ENCODE assay signal across 9 cellular contexts in genomic region chr18:8754995-8755955, GRCh38. TPM values are rescaled to one million over a fixed set of nuclear protein-coding genes. Genes with fewer than 3 reads are reported as not detected.
A peak's percentile ranks its signal among the peaks of the same experiment; 100 is the strongest.
DNase-seq lines count a peak whose midpoint lies in the region; ATAC-seq and TF ChIP-seq lines count a peak whose summit lies in the region.
"Had no signal": no experiment of that assay in that cellular context is flagged by ENCODE, and none has a peak within 500 bp of the region (broad histone marks: within the 10 kb centered on the region; RNA-seq: fewer than 3 reads in every experiment).

No MANE protein-coding gene starts in this region.

- H3K9me2 ChIP-seq in Loucy (replicated peaks; ENCODE audit: low read depth, low read length), result no peaks in the 10 kb centered on the region

- H3K9me3 ChIP-seq in Loucy (ENCODE audit: insufficient read depth, low read depth, low read length), result no peaks in the 10 kb centered on the region

- H3K27me3 ChIP-seq in Loucy (ENCODE audit: insufficient read depth, low read length, poor library complexity, severe bottlenecking), result no peaks in the 10 kb centered on the region

- peak overlapping the region; percentile 92 for H3K4me2 ChIP-seq in Loucy (ENCODE audit: low read depth, low read length, poor library complexity, severe bottlenecking)

- peaks cover 3% of the 10 kb centered on the region; the same call in 1 of the 2 replicates for H3K36me3 ChIP-seq in Loucy (ENCODE audit: insufficient read depth, low read length)

- peaks cover 65% of the 10 kb centered on the region for H3K4me1 ChIP-seq in Loucy (ENCODE audit: insufficient read depth, low read length, poor library complexity, severe bottlenecking)

- peaks cover 20% of the 10 kb centered on the region for H3K27me3 Mint-ChIP-seq in activated naive CD8-positive, alpha-beta T cell treated with anti-CD3 and anti-CD28 coated beads for 36 hours

- peaks cover 20% of the 10 kb centered on the region for H3K4me1 Mint-ChIP-seq in activated naive CD8-positive, alpha-beta T cell treated with anti-CD3 and anti-CD28 coated beads for 36 hours

- no peak for TF ChIP-seq CTCF in Loucy (conservative IDR thresholded peaks at IDR 0.05; ENCODE audit: low read length)
- TF ChIP-seq CTCF in GM20000 (IDR thresholded peaks at IDR 0.05; ENCODE audit: extremely low read depth, missing control alignments), result no peak

- no peaks in the 10 kb centered on the region for H3K9me3 Mint-ChIP-seq in activated naive CD8-positive, alpha-beta T cell treated with anti-CD3 and anti-CD28 coated beads for 36 hours

- ATAC-seq in GM18519 (IDR thresholded peaks at IDR 0.05; ENCODE audit: low FRiP score, unreplicated experiment) (peak; percentile 71), left lobe of liver (no peak)

- peak overlapping the region; percentile 62 for H3K9ac ChIP-seq in Loucy (ENCODE audit: low read depth, low read length, poor library complexity, severe bottlenecking)

- DNase-seq in activated naive CD8-positive, alpha-beta T cell treated with anti-CD3 and anti-CD28 coated beads for 36 hours, result peak; percentile 14
- peak; percentile 21 to 32 for DNase-seq in stimulated activated CD4-positive, alpha-beta T cell treated with anti-CD3 and anti-CD28 coated beads, Interleukin-2, amount 100 ng/mL, for 24 hours
- DNase-seq in left lobe of liver (ENCODE audit: low spot score), result no peak
- no peak for DNase-seq in cortex of kidney (lab: John Stamatoyannopoulos, UW)
- DNase-seq in GM20000 (ENCODE audit: low spot score), result no peak
- no peak for DNase-seq in DMS79 treated with DMSO at 0.1 percent for 48 hours (lab: John Stamatoyannopoulos, UW)

- no peak overlapping the region for H2AFZ ChIP-seq in Loucy (ENCODE audit: low read length)

- no peaks in the 10 kb centered on the region for H4K20me1 ChIP-seq in Loucy (ENCODE audit: insufficient read depth, low read length, poor library complexity, severe bottlenecking)

- peaks cover 3% of the 10 kb centered on the region; the same call in 1 of the 2 replicates for H3F3A ChIP-seq in Loucy (ENCODE audit: low read depth)

- H3K4me3 ChIP-seq in Loucy (ENCODE audit: low read length, poor library complexity, severe bottlenecking), result peak overlapping the region; percentile 63
- H3K4me3 ChIP-seq: skin epidermis had no signal

- peaks cover 6% of the 10 kb centered on the region; the same call in 1 of the 2 replicates for H3K79me2 ChIP-seq in Loucy (ENCODE audit: insufficient read depth, low read length)

- H3K4me3 Mint-ChIP-seq in activated naive CD8-positive, alpha-beta T cell treated with anti-CD3 and anti-CD28 coated beads for 36 hours, result no peak overlapping the region

- no peaks in the 10 kb centered on the region for H3K36me3 Mint-ChIP-seq in activated naive CD8-positive, alpha-beta T cell treated with anti-CD3 and anti-CD28 coated beads for 36 hours

- no peak overlapping the region for H3K27ac Mint-ChIP-seq in activated naive CD8-positive, alpha-beta T cell treated with anti-CD3 and anti-CD28 coated beads for 36 hours

RNA-seq across cellular contexts. Expression of gene MTCL1, which starts 49.9 kb away (rescaled TPM):
- total RNA-seq in activated naive CD8-positive, alpha-beta T cell treated with anti-CD3 and anti-CD28 coated beads for 36 hours, result under 1 TPM; 0.14 to 0.43 TPM
- 2.5 TPM for total RNA-seq in left lobe of liver

Comparison
In these comparisons a context has a peak if more than half of its experiments do, and no peak if none do; other contexts are left out.
1. DNase-seq: peak in activated naive CD8-positive, alpha-beta T cell treated with anti-CD3 and anti-CD28 coated beads for 36 hours (single experiment) and stimulated activated CD4-positive, alpha-beta T cell treated with anti-CD3 and anti-CD28 coated beads, Interleukin-2, amount 100 ng/mL, for 24 hours (2 of 2); none in left lobe of liver (single experiment), cortex of kidney (single experiment), GM20000 (single experiment) and DMS79 treated with DMSO at 0.1 percent for 48 hours (single experiment).